ENCODE assay signal across 25 cellular contexts in genomic region chr15:50681467-50681866, GRCh38. TPM values are rescaled to one million over a fixed set of nuclear protein-coding genes. Genes with fewer than 3 reads are reported as not detected.
DNase-seq lines count a peak whose midpoint lies in the region; ATAC-seq, FAIRE-seq and TF ChIP-seq lines count a peak whose summit lies in the region.
"Had no signal": no experiment of that assay in that cellular context is flagged by ENCODE, and none has a peak within 500 bp of the region (broad histone marks: within the 10 kb centered on the region; RNA-seq: fewer than 3 reads in every experiment).

No MANE protein-coding gene starts in this region.

- H3K27me3 ChIP-seq in K562 (ENCODE audit: control insufficient read depth in 2 of 2, insufficient read depth in 2 of 2, low read length in 2 of 2), result no peaks in the 10 kb centered on the region
- H3K27me3 ChIP-seq: esophagus muscularis mucosa, SJCRH30, tibial artery had no signal

- peaks cover 13 to 26% of the 10 kb centered on the region in 2 experiments; a peak in 4 of 5 replicates for H3K4me1 ChIP-seq in K562 (replicated peaks in 1 of 2; ENCODE audit: control insufficient read depth in 2 of 2, insufficient read depth in 2 of 2, low read length in 2 of 2)
- H3K4me1 ChIP-seq: SJCRH30 had no signal

- H3K36me3 ChIP-seq in K562 (ENCODE audit: control insufficient read depth, insufficient read depth, low read length), result peaks cover 39% of the 10 kb centered on the region; the same call in 2 of the 3 replicates

- no peaks in the 10 kb centered on the region for H3K9me3 Mint-ChIP-seq in activated CD4-positive, alpha-beta memory T cell treated with anti-CD3 and anti-CD28 coated beads for 36 hours
- H3K9me3 Mint-ChIP-seq in activated CD4-positive, alpha-beta memory T cell treated with anti-CD3 and anti-CD28 coated beads, Interleukin-2, amount 10 ng/mL, durations not matched to agents 7 days and 5 days, result no peaks in the 10 kb centered on the region
- H3K9me3 Mint-ChIP-seq in natural killer cell treated with Interleukin-12 subunit alpha and Interleukin-12 subunit beta and Interleukin-15 and Interleukin-18, amount 100 ng/mL, for 72 hours, result no peaks in the 10 kb centered on the region
- H3K9me3 Mint-ChIP-seq in natural killer cell (no peaks in the 10 kb centered on the region), type B pancreatic cell (no peaks in the 10 kb centered on the region)
- H3K9me3 Mint-ChIP-seq: activated B cell treated with CpG ODN at 0.5 μM for 24 hours; central memory CD8-positive, alpha-beta T cell; dendritic cell treated with granulocyte-macrophage colony-stimulating factor and Interleukin-4, amounts not matched to agents 40 ng/mL and 50 ng/mL, for 4 days had no signal

- no peak for FAIRE-seq in K562 (lab: Jason Lieb, UNC)
- FAIRE-seq: G401.6, HTR-8/SVneo had no signal

- H3K9me3 ChIP-seq in K562 (replicated peaks; ENCODE audit: control insufficient read depth, insufficient read depth, low read depth, low read length), result no peaks in the 10 kb centered on the region
- H3K9me3 ChIP-seq: esophagus muscularis mucosa, SJCRH30, tibial artery had no signal

- peaks cover 96% of the 10 kb centered on the region for H3K79me2 ChIP-seq in K562 (ENCODE audit: control insufficient read depth, insufficient read depth, low read length)

- no peak overlapping the region for H2AFZ ChIP-seq in K562 (ENCODE audit: low read depth, low read length)

- peak overlapping the region; percentile 28 for H3K27ac Mint-ChIP-seq in activated CD4-positive, alpha-beta memory T cell treated with anti-CD3 and anti-CD28 coated beads for 36 hours
- H3K27ac Mint-ChIP-seq in activated CD4-positive, alpha-beta memory T cell treated with anti-CD3 and anti-CD28 coated beads, Interleukin-2, amount 10 ng/mL, durations not matched to agents 7 days and 5 days, result no peak overlapping the region
- H3K27ac Mint-ChIP-seq in natural killer cell treated with Interleukin-12 subunit alpha and Interleukin-12 subunit beta and Interleukin-15 and Interleukin-18, amount 100 ng/mL, for 72 hours, result peak overlapping the region; percentile 25 to 57
- peak overlapping the region in 1 of 2 donors; percentile 8 for H3K27ac Mint-ChIP-seq in natural killer cell
- H3K27ac Mint-ChIP-seq in type B pancreatic cell, result peak overlapping the region; percentile 74
- H3K27ac Mint-ChIP-seq: activated B cell treated with CpG ODN at 0.5 μM for 24 hours; dendritic cell treated with granulocyte-macrophage colony-stimulating factor and Interleukin-4, amounts not matched to agents 40 ng/mL and 50 ng/mL, for 4 days had no signal

- no peak for ATAC-seq in natural killer cell treated with Interleukin-12 subunit alpha and Interleukin-12 subunit beta and Interleukin-15 and Interleukin-18, amount 100 ng/mL, for 72 hours
- no peak for ATAC-seq in natural killer cell
- no peak for ATAC-seq in K562
- no peak for ATAC-seq in HG02623 (IDR thresholded peaks at IDR 0.05; ENCODE audit: unreplicated experiment)

- H3K27me3 Mint-ChIP-seq in activated CD4-positive, alpha-beta memory T cell treated with anti-CD3 and anti-CD28 coated beads for 36 hours, result no peaks in the 10 kb centered on the region
- no peaks in the 10 kb centered on the region for H3K27me3 Mint-ChIP-seq in activated CD4-positive, alpha-beta memory T cell treated with anti-CD3 and anti-CD28 coated beads, Interleukin-2, amount 10 ng/mL, durations not matched to agents 7 days and 5 days
- no peaks in the 10 kb centered on the region for H3K27me3 Mint-ChIP-seq in natural killer cell treated with Interleukin-12 subunit alpha and Interleukin-12 subunit beta and Interleukin-15 and Interleukin-18, amount 100 ng/mL, for 72 hours
- H3K27me3 Mint-ChIP-seq in natural killer cell (ENCODE audit: low read depth in 2 of 2), result no peaks in the 10 kb centered on the region
- no peaks in the 10 kb centered on the region for H3K27me3 Mint-ChIP-seq in type B pancreatic cell
- H3K27me3 Mint-ChIP-seq: activated B cell treated with CpG ODN at 0.5 μM for 24 hours; central memory CD8-positive, alpha-beta T cell; dendritic cell treated with granulocyte-macrophage colony-stimulating factor and Interleukin-4, amounts not matched to agents 40 ng/mL and 50 ng/mL, for 4 days had no signal

- H3K27ac ChIP-seq in K562 (ENCODE audit: extremely low read depth, low read depth, low read length), result no peak overlapping the region
- H3K27ac ChIP-seq: esophagus muscularis mucosa, KMS-11, SJCRH30, tibial artery had no signal

- H4K20me1 ChIP-seq in K562 (replicated peaks; ENCODE audit: control insufficient read depth, insufficient read depth, low read length), result peaks cover 8% of the 10 kb centered on the region

- in situ Hi-C loops in K562 (cut with MboI), result no loop called here

- no peak overlapping the region for H3K4me2 ChIP-seq in K562 (ENCODE audit: insufficient read depth, low read length)
- H3K4me2 ChIP-seq: KMS-11 had no signal

- no peaks in the 10 kb centered on the region for H3K9me1 ChIP-seq in K562 (ENCODE audit: control insufficient read depth, insufficient read depth, low read length)

- peaks cover 65% of the 10 kb centered on the region for H3K4me1 Mint-ChIP-seq in activated CD4-positive, alpha-beta memory T cell treated with anti-CD3 and anti-CD28 coated beads for 36 hours (ENCODE audit: low read depth)
- peaks cover 54% of the 10 kb centered on the region for H3K4me1 Mint-ChIP-seq in activated CD4-positive, alpha-beta memory T cell treated with anti-CD3 and anti-CD28 coated beads, Interleukin-2, amount 10 ng/mL, durations not matched to agents 7 days and 5 days
- H3K4me1 Mint-ChIP-seq in natural killer cell treated with Interleukin-12 subunit alpha and Interleukin-12 subunit beta and Interleukin-15 and Interleukin-18, amount 100 ng/mL, for 72 hours (ENCODE audit: low read depth in 2 of 2), result peaks cover 38% of the 10 kb centered on the region in 2 donors
- H3K4me1 Mint-ChIP-seq in natural killer cell (peaks cover 43 to 47% of the 10 kb centered on the region in 2 donors), type B pancreatic cell (ENCODE audit: unreplicated experiment) (peaks cover 20% of the 10 kb centered on the region)

- H3K36me3 Mint-ChIP-seq in activated CD4-positive, alpha-beta memory T cell treated with anti-CD3 and anti-CD28 coated beads for 36 hours, result peaks cover 35% of the 10 kb centered on the region
- peaks cover 43% of the 10 kb centered on the region for H3K36me3 Mint-ChIP-seq in activated CD4-positive, alpha-beta memory T cell treated with anti-CD3 and anti-CD28 coated beads, Interleukin-2, amount 10 ng/mL, durations not matched to agents 7 days and 5 days (ENCODE audit: low read depth)
- peaks cover 11% of the 10 kb centered on the region for H3K36me3 Mint-ChIP-seq in natural killer cell treated with Interleukin-12 subunit alpha and Interleukin-12 subunit beta and Interleukin-15 and Interleukin-18, amount 100 ng/mL, for 72 hours
- H3K36me3 Mint-ChIP-seq in natural killer cell (no peaks in the 10 kb centered on the region), type B pancreatic cell (peaks cover 19% of the 10 kb centered on the region)

- no peak for TF ChIP-seq CTCF in natural killer cell (IDR thresholded peaks at IDR 0.05)
- no peak for TF ChIP-seq CTCF in K562 (IDR thresholded peaks at IDR 0.05 in 2 of 3, conservative IDR thresholded peaks at IDR 0.05 in 1 of 3; ENCODE audit: insufficient read depth in 2 of 3, low read depth in 1 of 3, low read length in 3 of 3)
- TF ChIP-seq CTCF in type B pancreatic cell (conservative IDR thresholded peaks at IDR 0.05), result no peak

- H3K4me3 Mint-ChIP-seq in activated CD4-positive, alpha-beta memory T cell treated with anti-CD3 and anti-CD28 coated beads for 36 hours, result peak overlapping the region; percentile 20
- H3K4me3 Mint-ChIP-seq in activated CD4-positive, alpha-beta memory T cell treated with anti-CD3 and anti-CD28 coated beads, Interleukin-2, amount 10 ng/mL, durations not matched to agents 7 days and 5 days, result no peak overlapping the region
- peak overlapping the region; percentile 8 for H3K4me3 Mint-ChIP-seq in natural killer cell treated with Interleukin-12 subunit alpha and Interleukin-12 subunit beta and Interleukin-15 and Interleukin-18, amount 100 ng/mL, for 72 hours
- H3K4me3 Mint-ChIP-seq in natural killer cell (no peak overlapping the region), type B pancreatic cell (peak overlapping the region; percentile 58)
- H3K4me3 Mint-ChIP-seq: activated B cell treated with CpG ODN at 0.5 μM for 24 hours; central memory CD8-positive, alpha-beta T cell; dendritic cell treated with granulocyte-macrophage colony-stimulating factor and Interleukin-4, amounts not matched to agents 40 ng/mL and 50 ng/mL, for 4 days had no signal

- POLR2A ChIA-PET in activated CD4-positive, alpha-beta memory T cell treated with anti-CD3 and anti-CD28 coated beads for 36 hours (lab: Charles Lee), result interaction anchor here (1.0 kb wide), 1 partner anchor 197 kb away, joined by 3 read pairs; no protein-coding TSS in a partner anchor
- POLR2A ChIA-PET in activated CD4-positive, alpha-beta memory T cell treated with anti-CD3 and anti-CD28 coated beads, Interleukin-2, amount 10 ng/mL, durations not matched to agents 7 days and 5 days (lab: Charles Lee), result interaction anchor here (1.1 kb wide), 1 partner anchor 228 kb away, joined by 4 read pairs; no protein-coding TSS in a partner anchor
- POLR2A ChIA-PET in K562 (lab: Yijun Ruan, JAX), result no interaction called here

- BruUV-seq in K562 (replicated peaks; lab: Mats Ljungman, UMichigan), result no TSS peak

- CTCF ChIA-PET in activated CD4-positive, alpha-beta memory T cell treated with anti-CD3 and anti-CD28 coated beads for 36 hours (lab: Charles Lee), result interaction anchor here (1.3 kb wide), 1 partner anchor 205 kb away, joined by 5 read pairs; no protein-coding TSS in a partner anchor
- CTCF ChIA-PET in activated CD4-positive, alpha-beta memory T cell treated with anti-CD3 and anti-CD28 coated beads, Interleukin-2, amount 10 ng/mL, durations not matched to agents 7 days and 5 days (lab: Charles Lee), result interaction anchor here (1.0 kb wide), 1 partner anchor 9 kb away, joined by 3 read pairs; no protein-coding TSS in a partner anchor
- CTCF ChIA-PET in K562 (lab: Yijun Ruan, JAX; ENCODE audit: low intra/inter-chr PET ratio), result no interaction called here

- H3K9ac ChIP-seq in K562 (ENCODE audit: insufficient read depth in 1 of 2, low read depth in 2 of 2, low read length in 2 of 2), result no peak overlapping the region
- H3K9ac ChIP-seq: KMS-11 had no signal

- intact Hi-C loops in activated CD4-positive, alpha-beta memory T cell treated with anti-CD3 and anti-CD28 coated beads for 36 hours (cut with micrococcal nuclease), result no loop called here
- intact Hi-C loops in natural killer cell (cut with micrococcal nuclease), result loop anchor here (10.0 kb wide), 1 partner anchor 327 kb away; the partner anchor contains the start of gene GABPB1
- intact Hi-C loops in K562 (cut with micrococcal nuclease), result no loop called here

- TF ChIP-seq POLR2A in K562 (conservative IDR thresholded peaks at IDR 0.05), result no peak

- no peak overlapping the region for H3K4me3 ChIP-seq in K562
- H3K4me3 ChIP-seq: esophagus muscularis mucosa, SJCRH30, tibial artery had no signal

- no peak for DNase-seq in activated CD4-positive, alpha-beta memory T cell treated with anti-CD3 and anti-CD28 coated beads for 36 hours
- DNase-seq in activated CD4-positive, alpha-beta memory T cell treated with anti-CD3 and anti-CD28 coated beads, Interleukin-2, amount 10 ng/mL, durations not matched to agents 7 days and 5 days, result no peak
- no peak for DNase-seq in natural killer cell treated with Interleukin-12 subunit alpha and Interleukin-12 subunit beta and Interleukin-15 and Interleukin-18, amount 100 ng/mL, for 72 hours (ENCODE audit: low spot score)
- no peak for DNase-seq in natural killer cell
- no peak for DNase-seq in K562 (ENCODE audit: extremely low read depth in 1 of 4, low spot score in 3 of 4)
- DNase-seq in type B pancreatic cell (ENCODE audit: extremely low spot score, unreplicated experiment), result no peak
- no peak for DNase-seq in stimulated activated CD4-positive, alpha-beta T cell treated with anti-CD3 and anti-CD28 coated beads, Interleukin-4, amount 100 ng/mL, for 24 hours
- DNase-seq: activated B cell treated with CpG ODN at 0.5 μM for 24 hours, DMS153, foreskin melanocyte, H7, mesendoderm, NCI-H1436, NCI-H2107, NCI-H774, nucleus accumbens, SJCRH30, tibial artery had no signal

- TF ChIP-seq RAD21 in K562 (CRISPR knock-in tag; conservative IDR thresholded peaks at IDR 0.05 in 1 of 2, IDR thresholded peaks at IDR 0.05 in 1 of 2), result no peak

- TF ChIP-seq EP300 in K562 (IDR thresholded peaks at IDR 0.05; ENCODE audit: low read length), result no peak

RNA-seq across cellular contexts. Expression of gene TRPM7, which starts 5.1 kb away (rescaled TPM):
- 10 to 100 TPM; 37.4 to 44.8 TPM for total RNA-seq in activated CD4-positive, alpha-beta memory T cell treated with anti-CD3 and anti-CD28 coated beads for 36 hours
- total RNA-seq in activated CD4-positive, alpha-beta memory T cell treated with anti-CD3 and anti-CD28 coated beads, Interleukin-2, amount 10 ng/mL, durations not matched to agents 7 days and 5 days, result 10 to 100 TPM; 35.3 to 40.2 TPM
- 10 to 100 TPM; 31.7 to 64.0 TPM for total RNA-seq in natural killer cell treated with Interleukin-12 subunit alpha and Interleukin-12 subunit beta and Interleukin-15 and Interleukin-18, amount 100 ng/mL, for 72 hours
- total RNA-seq in natural killer cell (10 to 100 TPM; 41.8 to 54.4 (median 50.9) TPM), K562 (2014; rRNA removed) (23.3 and 26.9 TPM in 2 replicates), K562 (2014; rRNA removed; fragmentation: Illumina TruSeq; extraction: Trizol) (59.2 and 61.9 TPM in 2 replicates), K562 (2015; rRNA removed; fragmentation: Illumina TruSeq; extraction: Trizol) (47.8 and 52.6 TPM in 2 replicates), K562 (2021) (34.0 and 35.3 TPM in 2 replicates), type B pancreatic cell (ENCODE audit: low replicate concordance) (39.0 and 43.6 TPM in 2 replicates)
- 70.2 and 297 TPM in 2 replicates for total RNA-seq in K562 (2011; cell fraction: chromatin; rRNA removed; ENCODE audit: low replicate concordance)
- 31.9 and 53.4 TPM in 2 replicates for total RNA-seq in K562 (2011; cell fraction: nucleolus; rRNA removed)
- 107 and 147 TPM in 2 replicates for total RNA-seq in K562 (2011; cell fraction: nucleoplasm; rRNA removed)
- polyA plus RNA-seq in K562 (2011; rRNA removed) (26.1 and 36.6 TPM in 2 replicates), K562 (2014; fragmentation: Illumina TruSeq; extraction: Trizol) (26.2 and 31.5 TPM in 2 replicates), K562 (2014; fragmentation: Nextera tagmentation; extraction: Ambion mirVana) (10 to 100 TPM; 12.3 to 12.9 TPM), K562 (2014; rRNA removed) (24.4 and 25.8 TPM in 2 replicates)
- 3.6 and 9.5 TPM in 2 replicates for polyA plus RNA-seq in K562 (2011; cell fraction: cytosol; rRNA removed)
- polyA plus RNA-seq in K562 (2011; cell fraction: nucleus; rRNA removed), result 24.5 and 31.6 TPM in 2 replicates
- 19.4 and 25.9 TPM in 2 replicates for polyA plus RNA-seq in K562 (2012)
- 87.7 and 94.0 TPM in 2 replicates for polyA minus RNA-seq in K562 (2011; rRNA and poly(A)+ RNA removed)
- 23.7 and 25.3 TPM in 2 replicates for polyA minus RNA-seq in K562 (2011; cell fraction: cytosol; rRNA and poly(A)+ RNA removed)
- 44.8 and 76.4 TPM in 2 replicates for polyA minus RNA-seq in K562 (2011; cell fraction: nucleus; rRNA and poly(A)+ RNA removed)

Comparison
In these comparisons a context has a peak if more than half of its experiments do, and no peak if none do; other contexts are left out.
1. H3K4me3 Mint-ChIP-seq: peak in activated CD4-positive, alpha-beta memory T cell treated with anti-CD3 and anti-CD28 coated beads for 36 hours (single experiment), natural killer cell treated with Interleukin-12 subunit alpha and Interleukin-12 subunit beta and Interleukin-15 and Interleukin-18, amount 100 ng/mL, for 72 hours (single experiment) and type B pancreatic cell (single experiment); none in activated CD4-positive, alpha-beta memory T cell treated with anti-CD3 and anti-CD28 coated beads, Interleukin-2, amount 10 ng/mL, durations not matched to agents 7 days and 5 days (single experiment) and natural killer cell (single experiment).